Comparison of ENCODE assay signal across 8 cellular contexts in genomic region chrX:100829730-100830129, GRCh38. TPM values are rescaled to one million over a fixed set of nuclear protein-coding genes. Genes with fewer than 3 reads are reported as not detected.
DNase-seq lines count a peak whose midpoint lies in the region; ATAC-seq, FAIRE-seq and TF ChIP-seq lines count a peak whose summit lies in the region.

No MANE protein-coding gene starts in this region.

- TF ChIP-seq CTCF in HL-60 (IDR thresholded peaks at IDR 0.05; ENCODE audit: insufficient read depth, low read length) (no peak), bronchial epithelial cell (IDR thresholded peaks at IDR 0.05; ENCODE audit: insufficient read depth, low read length, severe bottlenecking) (no peak)

- peak; percentile 78 for ATAC-seq in GM21423 (IDR thresholded peaks at IDR 0.05; ENCODE audit: unreplicated experiment)

- intact Hi-C loops in CD4-positive, alpha-beta memory T cell (cut with micrococcal nuclease) = loop anchor here (1.0 to 10.0 kb wide), 2 partner anchors 9 to 575 kb away; partner anchors contain the start of genes CSTF2, GLA and HNRNPH2

- FAIRE-seq in bronchial epithelial cell (lab: Jason Lieb, UNC) = no peak

- peaks cover 16 to 59% of the 10 kb centered on the region in 2 donors for H3K36me3 Mint-ChIP-seq in CD4-positive, alpha-beta memory T cell

- H3K36me3 ChIP-seq in CD4-positive, alpha-beta memory T cell (ENCODE audit: insufficient read depth, low read length) = peaks cover 22% of the 10 kb centered on the region
- peaks cover 1% of the 10 kb centered on the region for H3K36me3 ChIP-seq in bronchial epithelial cell (ENCODE audit: control insufficient read depth, insufficient read depth, low read length)

- H3K4me3 Mint-ChIP-seq in CD4-positive, alpha-beta memory T cell = peak overlapping the region in 7 of 8 donors; percentile 42 to 88 (median 59)

- H3K9me3 ChIP-seq in CD4-positive, alpha-beta memory T cell (ENCODE audit: control insufficient read depth in 1 of 2, low read length in 2 of 2) = no peaks in the 10 kb centered on the region

- CTCF ChIA-PET in CD4-positive, alpha-beta memory T cell (lab: Charles Lee; ENCODE audit: partially characterized antibody) = interaction anchor here (1.3 kb wide), 1 partner anchor 9 kb away, joined by 6 read pairs; the partner anchor contains the start of gene CSTF2

- H3K27ac ChIP-seq in CD4-positive, alpha-beta memory T cell (ENCODE audit: low read depth, low read length) = peak overlapping the region; percentile 64
- H3K27ac ChIP-seq in HL-60 (replicated peaks) = no peak overlapping the region

- H3K27me3 ChIP-seq in CD4-positive, alpha-beta memory T cell (ENCODE audit: insufficient read depth, low read length) = no peaks in the 10 kb centered on the region
- H3K27me3 ChIP-seq in HL-60 (ENCODE audit: insufficient read depth, poor library complexity, severe bottlenecking) = no peaks in the 10 kb centered on the region
- no peaks in the 10 kb centered on the region for H3K27me3 ChIP-seq in bronchial epithelial cell (ENCODE audit: control insufficient read depth, insufficient read depth, low read length)

- peak; percentile 22 to 60 (median 33) for DNase-seq in CD4-positive, alpha-beta memory T cell
- peak; percentile 4 to 16 for DNase-seq in HL-60 (ENCODE audit: low read depth in 1 of 2, low spot score in 1 of 2)
- DNase-seq in bronchial epithelial cell (ENCODE audit: low read depth) = peak; percentile 73
- no peak for DNase-seq in HuH-7.5 (ENCODE audit: low spot score)
- no peak for DNase-seq in putamen (ENCODE audit: low spot score)
- DNase-seq in NCI-H1105 treated with DMSO at 0.1 percent for 48 hours (lab: John Stamatoyannopoulos, UW) = no peak
- DNase-seq in NCI-H1105 (lab: John Stamatoyannopoulos, UW) = no peak

- H3K4me1 ChIP-seq in CD4-positive, alpha-beta memory T cell (ENCODE audit: insufficient read depth, low read length) = peaks cover 22% of the 10 kb centered on the region

- no peaks in the 10 kb centered on the region for H3K27me3 Mint-ChIP-seq in CD4-positive, alpha-beta memory T cell

- POLR2A ChIA-PET in CD4-positive, alpha-beta memory T cell (lab: Charles Lee; ENCODE audit: partially characterized antibody) = interaction anchor here (1.6 kb wide), 1 partner anchor 10 kb away, joined by 8 read pairs; the partner anchor contains the start of gene CSTF2

- H3K27ac Mint-ChIP-seq in CD4-positive, alpha-beta memory T cell = peak overlapping the region; percentile 85 to 97 (median 92)

- H3K4me1 Mint-ChIP-seq in CD4-positive, alpha-beta memory T cell = peaks cover 8 to 25% (median 17%) of the 10 kb centered on the region in 4 donors

- H3K9me3 Mint-ChIP-seq in CD4-positive, alpha-beta memory T cell = no peaks in the 10 kb centered on the region

- peak overlapping the region in 1 of 2 donors; percentile 41 for H3K4me3 ChIP-seq in CD4-positive, alpha-beta memory T cell (ENCODE audit: low read length in 2 of 2)
- H3K4me3 ChIP-seq in HL-60 (replicated peaks; ENCODE audit: insufficient read depth, low read length) (no peak overlapping the region), bronchial epithelial cell (ENCODE audit: low read depth, low read length) (no peak overlapping the region)

RNA-seq across cellular contexts. Expression of gene CSTF2, which starts 9.5 kb away (rescaled TPM):
- total RNA-seq in CD4-positive, alpha-beta memory T cell = 10 to 100 TPM; 14.7 to 15.2 TPM
- polyA plus RNA-seq in CD4-positive, alpha-beta memory T cell = 10 to 100 TPM in 1 of 2 donors, 1 to 10 TPM in 1; 9.5 to 13.4 TPM
- 12.1 and 19.2 TPM in 2 replicates for total RNA-seq in bronchial epithelial cell

RNA-seq across cellular contexts. Expression of gene NOX1, which starts 44.4 kb away (rescaled TPM):
- not detected for total RNA-seq in CD4-positive, alpha-beta memory T cell
- not detected for polyA plus RNA-seq in CD4-positive, alpha-beta memory T cell
- total RNA-seq in bronchial epithelial cell = not detected in 2 replicates

Comparison
In these comparisons a context has a peak if more than half of its experiments do, and no peak if none do; other contexts are left out.
1. DNase-seq: peak in CD4-positive, alpha-beta memory T cell (5 of 5), HL-60 (2 of 2) and bronchial epithelial cell (single experiment); none in HuH-7.5 (single experiment), putamen (single experiment), NCI-H1105 treated with DMSO at 0.1 percent for 48 hours (single experiment) and NCI-H1105 (single experiment).